Comparison of ENCODE assay signal across 26 cellular contexts in the genomic region with DNA sequence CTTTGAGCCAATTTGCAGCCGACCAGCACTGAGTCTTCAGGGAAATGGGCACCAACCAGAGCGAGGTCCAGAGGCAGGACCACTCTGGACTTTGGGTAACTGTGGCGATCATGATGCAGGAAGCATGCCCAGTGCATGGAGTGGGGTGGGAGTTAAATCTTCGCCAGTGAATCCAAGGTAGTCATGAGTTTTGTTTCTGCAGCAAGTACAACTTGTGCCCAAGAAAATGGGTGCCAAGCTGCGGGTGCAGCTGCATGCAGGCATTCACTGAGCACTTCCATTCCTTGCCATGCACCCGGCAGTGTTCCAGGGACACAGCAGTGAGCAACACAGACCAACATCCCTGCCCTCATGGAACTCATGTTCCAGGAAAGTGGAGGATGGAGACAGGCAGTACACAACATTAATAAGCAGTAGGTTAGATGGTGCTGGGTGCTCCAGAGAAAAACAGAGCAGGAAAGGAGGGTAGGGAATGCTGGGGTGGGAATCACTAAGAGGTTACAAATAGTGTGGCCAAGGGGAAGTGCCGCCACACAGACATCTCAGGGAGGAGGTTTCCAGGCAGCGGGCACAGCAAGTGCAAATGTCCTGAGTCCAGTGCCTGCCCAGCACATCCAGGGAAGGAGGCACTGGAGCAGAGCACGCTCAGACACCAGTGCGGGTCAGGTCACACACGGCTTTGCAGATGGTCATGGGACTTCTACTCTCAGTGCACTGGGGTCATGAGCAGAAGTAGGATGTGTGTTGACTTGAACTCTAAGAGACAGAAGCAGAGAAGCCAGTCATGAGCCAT. TPM values are rescaled to one million over a fixed set of nuclear protein-coding genes. Genes with fewer than 3 reads are reported as not detected.
"Had no signal": no experiment of that assay in that cellular context is flagged by ENCODE, and none has a peak within 500 bp of the region (broad histone marks: within the 10 kb centered on the region; RNA-seq: fewer than 3 reads in every experiment).

No MANE protein-coding gene starts in this region.

- ATAC-seq: natural killer cell; stimulated activated naive B cell treated with anti-CD40 and anti-IgM and Interleukin-4, amounts not matched to agents 10 μg/mL and 1 μg/mL and 100 μg/mL, for 72 hours; stimulated activated naive CD8-positive, alpha-beta T cell treated with anti-CD3 and anti-CD28 coated beads, Interleukin-15, Interleukin-2, amounts not matched to agents 100 U/mL and 50 U/mL, for 24 hours had no signal

- H3K9ac ChIP-seq: parathyroid adenoma had no signal

- H3K9me3 ChIP-seq: left ventricle myocardium inferior, right atrium auricular region, right lobe of liver, stomach, testis, thyroid gland, transverse colon, upper lobe of right lung had no signal

- H3K4me3 ChIP-seq: hepatocyte, left ventricle myocardium inferior, lung, right atrium auricular region, right lobe of liver, smooth muscle cell, stomach, testis, thyroid gland, transverse colon, upper lobe of right lung had no signal

- H3K4me1 ChIP-seq: left ventricle myocardium inferior, parathyroid adenoma, right atrium auricular region, right lobe of liver, stomach, testis, thyroid gland, transverse colon, upper lobe of right lung had no signal

- H3K4me2 ChIP-seq: hepatocyte, smooth muscle cell had no signal

- H3K36me3 ChIP-seq: left ventricle myocardium inferior, right atrium auricular region, right lobe of liver, stomach, thyroid gland, transverse colon, upper lobe of right lung had no signal

- H2AFZ ChIP-seq: hepatocyte, parathyroid adenoma had no signal

- FAIRE-seq: urothelium cell line had no signal

- H3K27ac ChIP-seq: hepatocyte, left ventricle myocardium inferior, parathyroid adenoma, right atrium auricular region, right lobe of liver, stomach, testis, thyroid gland, transverse colon, upper lobe of right lung had no signal

- H3K27me3 ChIP-seq: right atrium auricular region, right lobe of liver, testis, thyroid gland had no signal

- DNase-seq: left ventricle myocardium inferior; naive B cell; natural killer cell; nephron progenitor cell; nucleus accumbens; stimulated activated CD4-positive, alpha-beta T cell treated with anti-CD3 and anti-CD28 coated beads, Interleukin-12 subunit alpha, Interleukin-12 subunit beta, amount 100 ng/mL, for 4 hours; stimulated activated CD4-positive, alpha-beta T cell treated with anti-CD3 and anti-CD28 coated beads, Interleukin-15, amount 100 ng/mL, for 24 hours; stimulated activated CD4-positive, alpha-beta T cell treated with anti-CD3 and anti-CD28 coated beads, Interleukin-2, amount 100 ng/mL, for 24 hours; stimulated activated CD4-positive, alpha-beta T cell treated with anti-CD3 and anti-CD28 coated beads, Interleukin-4, amount 100 ng/mL, for 1 hour; stimulated activated naive B cell treated with anti-CD40 and anti-IgM and Interleukin-4, amounts not matched to agents 10 μg/mL and 1 μg/mL and 100 μg/mL, for 72 hours; stimulated activated naive CD8-positive, alpha-beta T cell treated with anti-CD3 and anti-CD28 coated beads, Interleukin-15, Interleukin-2, amounts not matched to agents 100 U/mL and 50 U/mL, for 24 hours; stomach; testis; thyroid gland; transverse colon; upper lobe of right lung had no signal

- H3K79me2 ChIP-seq: hepatocyte, parathyroid adenoma had no signal

RNA-seq across cellular contexts. Expression of gene LMX1B, which starts 48.2 kb away (rescaled TPM):
- total RNA-seq: hepatocyte, mononuclear cell, natural killer cell, pulmonary artery endothelial cell, renal cortical epithelial cell, right lobe of liver, smooth muscle cell, stomach had no signal
- polyA plus RNA-seq: smooth muscle cell had no signal
